Comparison of ENCODE assay signal across 13 cellular contexts in the genomic region with DNA sequence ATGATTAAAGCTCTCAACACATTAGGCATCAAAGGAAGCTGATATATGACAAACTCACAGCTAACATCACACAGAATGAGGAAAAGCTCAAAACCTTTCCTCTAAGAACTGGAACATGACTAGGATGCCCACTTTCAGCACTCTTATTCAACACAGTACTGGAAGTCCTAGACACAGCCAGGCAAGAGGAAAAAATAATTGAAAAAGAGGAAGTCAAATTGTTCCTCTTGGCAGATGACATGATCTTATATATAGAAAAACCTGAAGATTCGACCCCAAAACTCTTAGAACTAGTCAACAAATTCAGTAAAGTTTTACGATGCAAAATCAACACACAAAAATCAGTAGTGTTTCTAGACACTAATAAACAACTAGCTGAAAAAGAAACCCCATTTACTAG.
"Had no signal": no experiment of that assay in that cellular context is flagged by ENCODE, and none has a peak within 500 bp of the region (broad histone marks: within the 10 kb centered on the region; RNA-seq: fewer than 3 reads in every experiment).

No MANE protein-coding gene starts in this region.

- ATAC-seq: activated CD8-positive, alpha-beta T cell treated with anti-CD3 and anti-CD28 coated beads for 36 hours; left cardiac atrium; naive thymus-derived CD4-positive, alpha-beta T cell; right cardiac atrium; stimulated activated memory B cell treated with anti-CD40 and anti-IgM and Interleukin-4, amounts not matched to agents 10 μg/mL and 1 μg/mL and 100 μg/mL, for 72 hours had no signal

- H3K9me3 ChIP-seq: vagina had no signal

- H3K27ac ChIP-seq: breast epithelium, tibial nerve, vagina had no signal

- H3K36me3 ChIP-seq: breast epithelium, tibial nerve, vagina had no signal

- H3K4me3 ChIP-seq: breast epithelium, tibial nerve, vagina had no signal

- H3K27me3 ChIP-seq: breast epithelium, tibial nerve, vagina had no signal

- DNase-seq: activated CD4-positive, alpha-beta T cell treated with anti-CD3 and anti-CD28 coated beads for 4 hours; activated CD8-positive, alpha-beta T cell treated with anti-CD3 and anti-CD28 coated beads for 36 hours; activated naive CD4-positive, alpha-beta T cell; aorta; endodermal cell; glutamatergic neuron; left cardiac atrium; naive thymus-derived CD4-positive, alpha-beta T cell; right cardiac atrium had no signal

- H3K4me1 ChIP-seq: breast epithelium, tibial nerve, vagina had no signal
